In the genomic region with DNA sequence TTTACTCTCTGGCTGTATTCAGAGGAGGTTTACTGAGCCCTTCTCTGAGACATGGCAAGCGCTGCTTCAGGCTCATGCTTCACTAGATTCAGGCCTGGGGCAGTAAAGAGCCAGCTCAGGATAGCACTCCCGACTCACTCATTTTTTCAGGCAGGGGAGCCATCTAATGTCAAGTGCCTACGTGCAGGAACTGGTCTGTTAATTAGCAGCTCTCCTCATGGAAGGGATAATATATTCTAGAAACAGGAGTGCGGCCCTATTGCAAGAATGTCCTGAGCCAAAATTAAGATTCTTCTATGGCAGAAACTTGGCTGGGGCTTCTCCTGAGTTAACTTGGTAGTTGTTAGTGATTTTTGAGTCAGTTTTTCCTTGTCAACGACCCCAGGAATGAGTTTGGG, we compare ENCODE assay signal across 9 cellular contexts.
A peak's percentile ranks its signal among the peaks of the same experiment; 100 is the strongest.
DNase-seq lines count a peak whose midpoint lies in the region; ATAC-seq, FAIRE-seq and TF ChIP-seq lines count a peak whose summit lies in the region.
"Had no signal": no experiment of that assay in that cellular context is flagged by ENCODE, and none has a peak within 500 bp of the region (broad histone marks: within the 10 kb centered on the region; RNA-seq: fewer than 3 reads in every experiment).

No MANE protein-coding gene starts in this region.

- H3K9me3 ChIP-seq in RWPE2 (ENCODE audit: severe bottlenecking): no peaks in the 10 kb centered on the region

- no peak for ATAC-seq in RWPE2 (ENCODE audit: low read depth)
- ATAC-seq in GM18907 (IDR thresholded peaks at IDR 0.05; ENCODE audit: unreplicated experiment): no peak
- no peak for ATAC-seq in HG02870 (IDR thresholded peaks at IDR 0.05; ENCODE audit: unreplicated experiment)

- H3K27ac ChIP-seq in RWPE2 (ENCODE audit: poor library complexity, severe bottlenecking): peak overlapping the region; percentile 99

- peaks cover 90% of the 10 kb centered on the region for H3K4me1 ChIP-seq in RWPE2 (ENCODE audit: insufficient read depth, poor library complexity, severe bottlenecking)

- TF ChIP-seq CTCF in RWPE2 (IDR thresholded peaks at IDR 0.05; ENCODE audit: poor library complexity, severe bottlenecking) (no peak), fibroblast of the aortic adventitia (IDR thresholded peaks at IDR 0.05; ENCODE audit: insufficient read depth, low read length) (no peak), osteocyte (IDR thresholded peaks at IDR 0.05) (no peak), GM13976 (IDR thresholded peaks at IDR 0.05; ENCODE audit: borderline replicate concordance, control extremely low read depth, extremely low read depth, insufficient read depth, missing control alignments) (no peak)

- FAIRE-seq in GM19239 (lab: Jason Lieb, UNC): no peak

- H3K36me3 Mint-ChIP-seq in osteocyte (ENCODE audit: unreplicated experiment): no peaks in the 10 kb centered on the region

- H3K27me3 ChIP-seq in RWPE2 (ENCODE audit: insufficient read depth, poor library complexity, severe bottlenecking): no peaks in the 10 kb centered on the region

- no peaks in the 10 kb centered on the region for H3K27me3 Mint-ChIP-seq in osteocyte (ENCODE audit: unreplicated experiment)

- in situ Hi-C loops in GM13976 (cut with MboI; ENCODE audit: low sequenced_read_pairs, unreplicated experiment): no loop called here

- no peak overlapping the region for H3K4me3 ChIP-seq in RWPE2 (ENCODE audit: severe bottlenecking)
- no peak overlapping the region for H3K4me3 ChIP-seq in fibroblast of the aortic adventitia (ENCODE audit: low read depth, low read length)

- peaks cover 93% of the 10 kb centered on the region for H3K4me1 Mint-ChIP-seq in osteocyte (ENCODE audit: unreplicated experiment)

- H3K27ac Mint-ChIP-seq in osteocyte (ENCODE audit: unreplicated experiment): peak overlapping the region; percentile 96

- DNase-seq in Daoy (ENCODE audit: low read depth) (peak; percentile 84), RWPE2 (ENCODE audit: low spot score) (no peak), fibroblast of the aortic adventitia (ENCODE audit: low read depth) (peak; percentile 75), osteocyte (ENCODE audit: extremely low spot score, unreplicated experiment) (no peak), GM13976 (ENCODE audit: low spot score) (no peak), GM19239 (ENCODE audit: insufficient read length, low spot score) (no peak)
- DNase-seq: activated naive CD4-positive, alpha-beta T cell had no signal

- H3K36me3 ChIP-seq in RWPE2 (ENCODE audit: low read depth): peaks cover 47% of the 10 kb centered on the region

- H3K9me3 Mint-ChIP-seq in osteocyte (ENCODE audit: unreplicated experiment): no peaks in the 10 kb centered on the region

- no peak overlapping the region for H3K4me3 Mint-ChIP-seq in osteocyte (ENCODE audit: unreplicated experiment)

Comparison
In these comparisons a context has a peak if more than half of its experiments do, and no peak if none do; other contexts are left out.
1. DNase-seq: peak in Daoy (single experiment) and fibroblast of the aortic adventitia (single experiment); none in RWPE2 (single experiment), osteocyte (single experiment), GM13976 (single experiment) and GM19239 (single experiment).